Comparison of ENCODE assay signal across 26 cellular contexts in the genomic region with DNA sequence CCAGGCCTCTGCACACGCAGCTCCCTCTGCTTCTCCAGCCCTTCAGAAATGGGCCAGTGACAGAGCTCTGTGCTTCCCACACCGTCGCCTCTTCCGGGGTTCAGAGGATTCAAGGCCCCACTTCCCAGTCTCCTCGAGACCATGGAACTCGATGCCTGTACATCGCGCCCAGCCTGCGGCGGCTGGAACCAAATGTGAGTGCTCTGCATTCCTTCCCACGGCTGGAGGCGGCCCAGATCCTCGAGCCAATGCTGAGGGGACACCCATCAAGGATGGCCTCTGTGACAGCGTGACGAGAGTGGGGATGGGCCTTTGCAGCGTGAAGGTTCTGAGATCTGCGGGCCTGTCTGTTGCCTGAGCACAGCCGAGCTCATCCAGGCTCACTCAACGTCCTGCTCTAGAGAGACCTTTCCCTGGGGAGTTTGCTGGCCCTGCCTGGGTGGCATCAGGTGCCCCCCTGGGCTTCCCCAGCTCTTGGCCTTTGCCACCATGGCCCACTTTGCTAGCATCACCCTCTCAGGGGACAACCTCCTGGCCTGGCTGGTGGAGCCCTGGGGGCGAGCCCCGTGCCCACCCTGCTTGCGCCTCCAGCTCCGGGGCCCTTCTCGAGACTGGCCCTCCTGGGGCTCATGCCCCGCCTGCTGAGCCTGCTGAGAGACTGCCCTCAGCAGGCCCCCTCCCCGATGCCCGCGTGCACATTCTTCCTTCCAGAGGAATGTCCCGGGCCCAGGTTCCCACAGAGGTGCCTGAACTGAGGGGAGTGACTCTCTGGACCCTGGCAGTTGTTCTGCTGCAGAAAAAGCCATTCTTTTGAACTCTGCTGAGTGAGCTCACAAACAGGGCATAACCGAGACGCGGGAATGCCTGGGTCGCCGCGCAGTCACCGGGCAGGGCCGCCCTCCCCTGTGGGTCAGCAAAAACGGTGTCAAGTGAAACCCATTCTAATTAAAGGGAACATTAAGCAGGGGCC. TPM values are rescaled to one million over a fixed set of nuclear protein-coding genes. Genes with fewer than 3 reads are reported as not detected.
A peak's percentile ranks its signal among the peaks of the same experiment; 100 is the strongest.
DNase-seq lines count a peak whose midpoint lies in the region; ATAC-seq and TF ChIP-seq lines count a peak whose summit lies in the region.
"Had no signal": no experiment of that assay in that cellular context is flagged by ENCODE, and none has a peak within 500 bp of the region (broad histone marks: within the 10 kb centered on the region; RNA-seq: fewer than 3 reads in every experiment).

No MANE protein-coding gene starts in this region.

- H3K9me3 ChIP-seq in body of pancreas (no peaks in the 10 kb centered on the region), mesodermal cell (ENCODE audit: control insufficient read depth, low read length) (peaks cover 7% of the 10 kb centered on the region), breast epithelium (no peaks in the 10 kb centered on the region)
- H3K9me3 ChIP-seq: upper lobe of right lung had no signal

- H3K36me3 ChIP-seq in GM23338 (ENCODE audit: insufficient read depth) (no peaks in the 10 kb centered on the region), body of pancreas (replicated peaks in 1 of 2; ENCODE audit: insufficient read depth in 1 of 2, low read depth in 2 of 2) (no peaks in the 10 kb centered on the region), mesodermal cell (ENCODE audit: control insufficient read depth, insufficient read depth, low read length) (no peaks in the 10 kb centered on the region), breast epithelium (no peaks in the 10 kb centered on the region)
- H3K36me3 ChIP-seq: upper lobe of right lung had no signal

- H3K9me3 Mint-ChIP-seq in GM23338 = peaks cover 6% of the 10 kb centered on the region
- H3K9me3 Mint-ChIP-seq in osteocyte (ENCODE audit: unreplicated experiment) = no peaks in the 10 kb centered on the region
- H3K9me3 Mint-ChIP-seq: activated naive CD8-positive, alpha-beta T cell treated with anti-CD3 and anti-CD28 coated beads, Interleukin-2, amount 50 U/mL, for 24 hours had no signal

- no peaks in the 10 kb centered on the region for H3F3A ChIP-seq in GM23338 (replicated peaks; ENCODE audit: low read depth)

- no peak overlapping the region for H3K4me2 ChIP-seq in GM23338

- H3K79me2 ChIP-seq in GM23338 (replicated peaks; ENCODE audit: insufficient read depth) = no peaks in the 10 kb centered on the region

- intact Hi-C loops in body of pancreas (cut with DNase I) (no loop called here), breast epithelium (cut with DNase I; ENCODE audit: low total_unique reads) (no loop called here)

- ATAC-seq in GM23338 (peak; percentile 75), body of pancreas (peak; percentile 67), GM19035 (IDR thresholded peaks at IDR 0.05; ENCODE audit: unreplicated experiment) (no peak)
- ATAC-seq: activated naive CD8-positive, alpha-beta T cell treated with anti-CD3 and anti-CD28 coated beads, Interleukin-2, amount 50 U/mL, for 24 hours; sciatic nerve; upper lobe of right lung had no signal

- H3K27ac Mint-ChIP-seq in GM23338 (no peak overlapping the region), osteocyte (ENCODE audit: unreplicated experiment) (no peak overlapping the region)
- H3K27ac Mint-ChIP-seq: activated naive CD8-positive, alpha-beta T cell treated with anti-CD3 and anti-CD28 coated beads, Interleukin-2, amount 50 U/mL, for 24 hours had no signal

- peaks cover 10% of the 10 kb centered on the region for H3K4me1 Mint-ChIP-seq in GM23338
- H3K4me1 Mint-ChIP-seq in osteocyte (ENCODE audit: unreplicated experiment) = peaks cover 14% of the 10 kb centered on the region
- H3K4me1 Mint-ChIP-seq: activated naive CD8-positive, alpha-beta T cell treated with anti-CD3 and anti-CD28 coated beads, Interleukin-2, amount 50 U/mL, for 24 hours had no signal

- DNase-seq in GM23338 (ENCODE audit: low spot score) (peak; percentile 29), body of pancreas (peak in 3 of 4 donors; percentile 34 to 63 (median 54)), retinal pigment epithelial cell (ENCODE audit: low read depth) (peak; percentile 91), osteocyte (ENCODE audit: extremely low spot score, unreplicated experiment) (no peak), SIG-M5 (lab: John Stamatoyannopoulos, UW) (no peak), breast epithelium (ENCODE audit: low spot score in 2 of 2) (no peak)
- DNase-seq: activated CD4-positive, alpha-beta T cell treated with anti-CD3 and anti-CD28 coated beads for 48 hours; activated CD8-positive, alpha-beta memory T cell treated with anti-CD3 and anti-CD28 coated beads for 24 hours; activated gamma-delta T cell; activated naive CD8-positive, alpha-beta T cell treated with anti-CD3 and anti-CD28 coated beads, Interleukin-2, amount 50 U/mL, for 24 hours; COR-L47; GF-D8; mammary epithelial cell; NCI-H1436 treated with DMSO at 0.1 percent for 48 hours; occipital lobe; OCI-M1; stimulated activated CD4-positive, alpha-beta T cell treated with anti-CD3 and anti-CD28 coated beads, Interleukin-12 subunit alpha, Interleukin-12 subunit beta, amount 100 ng/mL, for 4 hours; stimulated activated CD4-positive, alpha-beta T cell treated with anti-CD3 and anti-CD28 coated beads, Interleukin-4, amount 100 ng/mL, for 1 hour; upper lobe of right lung had no signal

- TF ChIP-seq CTCF in GM23338 (conservative IDR thresholded peaks at IDR 0.05; ENCODE audit: low read depth in 2 of 2) (no peak), body of pancreas (IDR thresholded peaks at IDR 0.05) (no peak), retinal pigment epithelial cell (conservative IDR thresholded peaks at IDR 0.05; ENCODE audit: low read depth, low read length) (no peak), osteocyte (IDR thresholded peaks at IDR 0.05) (no peak), breast epithelium (IDR thresholded peaks at IDR 0.05) (no peak)

- H3K4me3 ChIP-seq in GM23338 = no peak overlapping the region
- no peak overlapping the region for H3K4me3 ChIP-seq in body of pancreas
- no peak overlapping the region for H3K4me3 ChIP-seq in mesodermal cell (ENCODE audit: extremely low read depth, insufficient read depth, low read length, poor library complexity, severe bottlenecking)
- no peak overlapping the region for H3K4me3 ChIP-seq in retinal pigment epithelial cell (ENCODE audit: low read length)
- H3K4me3 ChIP-seq in breast epithelium = no peak overlapping the region
- H3K4me3 ChIP-seq: upper lobe of right lung had no signal

- H3K4me3 Mint-ChIP-seq in GM23338 = no peak overlapping the region
- no peak overlapping the region for H3K4me3 Mint-ChIP-seq in osteocyte (ENCODE audit: unreplicated experiment)
- H3K4me3 Mint-ChIP-seq: activated naive CD8-positive, alpha-beta T cell treated with anti-CD3 and anti-CD28 coated beads, Interleukin-2, amount 50 U/mL, for 24 hours had no signal

- H3K27me3 ChIP-seq in GM23338 (ENCODE audit: insufficient read depth) = no peaks in the 10 kb centered on the region
- H3K27me3 ChIP-seq in body of pancreas = no peaks in the 10 kb centered on the region
- H3K27me3 ChIP-seq in breast epithelium = no peaks in the 10 kb centered on the region
- H3K27me3 ChIP-seq: upper lobe of right lung had no signal

- H3K36me3 Mint-ChIP-seq in GM23338 (ENCODE audit: low read depth) (no peaks in the 10 kb centered on the region), osteocyte (ENCODE audit: unreplicated experiment) (no peaks in the 10 kb centered on the region)

- 0 out of 2 replicates have a peak, but pooled peaks cover 4% of the 10 kb centered on the region for H3K9me2 ChIP-seq in GM23338 (ENCODE audit: insufficient read depth)

- H3K4me1 ChIP-seq in GM23338 (ENCODE audit: insufficient read depth) (peaks cover 11% of the 10 kb centered on the region; the same call in 1 of the 2 replicates), body of pancreas (peaks cover 12% of the 10 kb centered on the region), mesodermal cell (ENCODE audit: control insufficient read depth, insufficient read depth, low read length, poor library complexity, severe bottlenecking) (peaks cover 17% of the 10 kb centered on the region), breast epithelium (no peaks in the 10 kb centered on the region)

- H4K20me1 ChIP-seq in GM23338 (replicated peaks; ENCODE audit: insufficient read depth) = no peaks in the 10 kb centered on the region

- peak overlapping the region; percentile 43; the same call in 1 of the 2 replicates for H2AFZ ChIP-seq in GM23338

- 58 to 75% methylated on average over 16 to 37 of the region's 38 CpGs for WGBS in body of pancreas, 2 donors
- 67 to 69% methylated on average over 35 to 38 of the region's 38 CpGs for WGBS in mesodermal cell (ENCODE audit: insufficient coverage in 2 of 2), 2 experiments

- peaks cover 9% of the 10 kb centered on the region for H3K27me3 Mint-ChIP-seq in GM23338 (ENCODE audit: insufficient read depth, low read depth, poor library complexity)
- H3K27me3 Mint-ChIP-seq in osteocyte (ENCODE audit: unreplicated experiment) = no peaks in the 10 kb centered on the region

- H3K27ac ChIP-seq in GM23338 (ENCODE audit: low read depth) (no peak overlapping the region), body of pancreas (peak overlapping the region in 3 of 4 donors; percentile 36 to 59 (median 41)), mesodermal cell (ENCODE audit: low read depth, low read length, severe bottlenecking) (peak overlapping the region; percentile 62), breast epithelium (no peak overlapping the region)
- H3K27ac ChIP-seq: epithelial cell of prostate, upper lobe of right lung, VCaP had no signal

- TF ChIP-seq POLR2A in body of pancreas (IDR thresholded peaks at IDR 0.05) (peak in 2 of 3 donors; percentile 19 to 43), breast epithelium (IDR thresholded peaks at IDR 0.05) (no peak)

RNA-seq across cellular contexts. Expression of a gene that starts 7.3 kb away (rescaled TPM):
- total RNA-seq in GM23338 (2014; rRNA removed; shearing (Covaris generic)) = 0.14 and 0.70 TPM in 2 replicates
- 0.19 TPM in 1 of 2 replicates, not detected in the other for polyA plus RNA-seq in GM23338 (2016; fragmentation: Nextera tagmentation; extraction: Ambion mirVana)
- 1 to 10 TPM; 2.3 to 7.0 TPM for total RNA-seq in body of pancreas
- polyA plus RNA-seq in mesodermal cell (2013, experiment 1 of 2) = 1.3 TPM
- 2.2 TPM for polyA plus RNA-seq in mesodermal cell (2013, experiment 2 of 2)
- 1.6 and 1.8 TPM in 2 replicates for total RNA-seq in osteocyte
- 10 to 100 TPM in 2 of 3 donors, 1 to 10 TPM in 1; 2.8 to 22.0 (median 18.7) TPM for total RNA-seq in breast epithelium
- total RNA-seq: myocyte; occipital lobe; T-helper 2 cell treated with Interferon-gamma antibody and Interleukin-4, amounts not matched to agents 100 ng/mL and 5 ng/mL, for 36 hours had no signal

Comparison
In these comparisons a context has a peak if more than half of its experiments do, and no peak if none do; other contexts are left out.
1. DNase-seq: peak in GM23338 (single experiment), body of pancreas (3 of 4) and retinal pigment epithelial cell (single experiment); none in osteocyte (single experiment), SIG-M5 (single experiment) and breast epithelium (0 of 2).
2. H3K27ac ChIP-seq: peak in body of pancreas (3 of 4) and mesodermal cell (single experiment); none in GM23338 (single experiment) and breast epithelium (0 of 2).